Comparison of ENCODE assay signal across 21 cellular contexts in the genomic region with DNA sequence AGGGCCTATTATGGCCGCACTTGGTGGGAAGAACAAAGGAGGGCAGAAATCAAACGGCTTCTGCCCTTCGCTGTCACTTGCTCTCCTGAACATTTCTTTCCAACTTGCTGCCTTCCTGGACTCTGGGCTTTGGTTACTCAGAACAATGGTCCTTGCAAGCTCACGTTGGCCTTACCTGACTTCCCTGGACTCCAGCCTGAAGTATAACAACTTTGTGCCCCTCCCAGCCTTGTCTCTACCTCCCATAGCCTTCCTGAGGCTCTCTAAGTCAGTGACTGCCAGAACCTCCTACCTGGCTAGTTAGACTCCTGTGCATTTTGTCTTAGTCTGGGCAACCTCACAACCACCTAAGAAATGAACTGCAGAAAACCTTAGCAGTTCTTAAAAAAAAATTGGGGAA.
"Had no signal": no experiment of that assay in that cellular context is flagged by ENCODE, and none has a peak within 500 bp of the region (broad histone marks: within the 10 kb centered on the region; RNA-seq: fewer than 3 reads in every experiment).

No MANE protein-coding gene starts in this region.

- FAIRE-seq: small intestine had no signal

- H3K36me3 Mint-ChIP-seq: activated naive CD4-positive, alpha-beta T cell treated with anti-CD3 and anti-CD28 coated beads, Interleukin-2, amount 10 ng/mL, durations not matched to agents 7 days and 5 days; natural killer cell treated with Interleukin-12 subunit alpha and Interleukin-12 subunit beta and Interleukin-15 and Interleukin-18, amount 100 ng/mL, for 72 hours; stimulated activated memory B cell treated with anti-CD40 and anti-IgM and Interleukin-4, amounts not matched to agents 10 μg/mL and 1 μg/mL and 100 μg/mL, for 72 hours had no signal

- H3K27me3 ChIP-seq: breast epithelium, esophagus squamous epithelium, upper lobe of right lung had no signal

- ATAC-seq: activated CD8-positive, alpha-beta T cell treated with anti-CD3 and anti-CD28 coated beads for 36 hours; activated naive CD8-positive, alpha-beta T cell treated with anti-CD3 and anti-CD28 coated beads, Interleukin-2, amount 50 U/mL, for 24 hours; left cardiac atrium; lower lobe of right lung; natural killer cell treated with Interleukin-12 subunit alpha and Interleukin-12 subunit beta and Interleukin-15 and Interleukin-18, amount 100 ng/mL, for 72 hours; psoas muscle; right cardiac atrium; stimulated activated memory B cell treated with anti-CD40 and anti-IgM and Interleukin-4, amounts not matched to agents 10 μg/mL and 1 μg/mL and 100 μg/mL, for 72 hours; upper lobe of right lung had no signal

- H3K27me3 Mint-ChIP-seq: activated naive CD4-positive, alpha-beta T cell treated with anti-CD3 and anti-CD28 coated beads, Interleukin-2, amount 10 ng/mL, durations not matched to agents 7 days and 5 days; activated T-cell treated with anti-CD3 and anti-CD28 coated beads, Interleukin-2, amount 50 U/mL, for 24 hours had no signal

- H3K36me3 ChIP-seq: breast epithelium, esophagus squamous epithelium, lower lobe of right lung, thoracic aorta, upper lobe of right lung had no signal

- H3K4me1 Mint-ChIP-seq: activated CD4-positive, alpha-beta T cell treated with anti-CD3 and anti-CD28 coated beads, Interleukin-2, amount 10 ng/mL, durations not matched to agents 24 days and 14 days; activated naive CD4-positive, alpha-beta T cell treated with anti-CD3 and anti-CD28 coated beads, Interleukin-2, amount 10 ng/mL, durations not matched to agents 7 days and 5 days; activated naive CD8-positive, alpha-beta T cell treated with anti-CD3 and anti-CD28 coated beads, Interleukin-2, amount 50 U/mL, for 24 hours; stimulated activated memory B cell treated with anti-CD40 and anti-IgM and Interleukin-4, amounts not matched to agents 10 μg/mL and 1 μg/mL and 100 μg/mL, for 72 hours had no signal

- H3K9me3 Mint-ChIP-seq: activated CD4-positive, alpha-beta T cell treated with anti-CD3 and anti-CD28 coated beads, Interleukin-2, amount 10 ng/mL, durations not matched to agents 24 days and 14 days; activated CD8-positive, alpha-beta T cell treated with anti-CD3 and anti-CD28 coated beads for 36 hours; activated naive CD4-positive, alpha-beta T cell treated with anti-CD3 and anti-CD28 coated beads, Interleukin-2, amount 10 ng/mL, durations not matched to agents 7 days and 5 days; activated naive CD8-positive, alpha-beta T cell treated with anti-CD3 and anti-CD28 coated beads, Interleukin-2, amount 50 U/mL, for 24 hours; activated T-cell treated with anti-CD3 and anti-CD28 coated beads, Interleukin-2, amount 50 U/mL, for 24 hours; natural killer cell treated with Interleukin-12 subunit alpha and Interleukin-12 subunit beta and Interleukin-15 and Interleukin-18, amount 100 ng/mL, for 72 hours; stimulated activated memory B cell treated with anti-CD40 and anti-IgM and Interleukin-4, amounts not matched to agents 10 μg/mL and 1 μg/mL and 100 μg/mL, for 72 hours had no signal

- H3K4me3 ChIP-seq: breast epithelium, esophagus squamous epithelium, lower lobe of right lung, psoas muscle, thoracic aorta, upper lobe of right lung had no signal

- H3K9me3 ChIP-seq: breast epithelium, esophagus squamous epithelium, lower lobe of right lung, psoas muscle, thoracic aorta, upper lobe of right lung had no signal

- H3K4me3 Mint-ChIP-seq: activated CD4-positive, alpha-beta T cell treated with anti-CD3 and anti-CD28 coated beads, Interleukin-2, amount 10 ng/mL, durations not matched to agents 24 days and 14 days; activated CD8-positive, alpha-beta T cell treated with anti-CD3 and anti-CD28 coated beads for 36 hours; activated naive CD4-positive, alpha-beta T cell treated with anti-CD3 and anti-CD28 coated beads, Interleukin-2, amount 10 ng/mL, durations not matched to agents 7 days and 5 days; activated naive CD8-positive, alpha-beta T cell treated with anti-CD3 and anti-CD28 coated beads, Interleukin-2, amount 50 U/mL, for 24 hours; activated T-cell treated with anti-CD3 and anti-CD28 coated beads, Interleukin-2, amount 50 U/mL, for 24 hours; natural killer cell treated with Interleukin-12 subunit alpha and Interleukin-12 subunit beta and Interleukin-15 and Interleukin-18, amount 100 ng/mL, for 72 hours; stimulated activated memory B cell treated with anti-CD40 and anti-IgM and Interleukin-4, amounts not matched to agents 10 μg/mL and 1 μg/mL and 100 μg/mL, for 72 hours had no signal

- H3K27ac Mint-ChIP-seq: activated CD4-positive, alpha-beta T cell treated with anti-CD3 and anti-CD28 coated beads, Interleukin-2, amount 10 ng/mL, durations not matched to agents 24 days and 14 days; activated CD8-positive, alpha-beta T cell treated with anti-CD3 and anti-CD28 coated beads for 36 hours; activated naive CD4-positive, alpha-beta T cell treated with anti-CD3 and anti-CD28 coated beads, Interleukin-2, amount 10 ng/mL, durations not matched to agents 7 days and 5 days; activated naive CD8-positive, alpha-beta T cell treated with anti-CD3 and anti-CD28 coated beads, Interleukin-2, amount 50 U/mL, for 24 hours; activated T-cell treated with anti-CD3 and anti-CD28 coated beads, Interleukin-2, amount 50 U/mL, for 24 hours; natural killer cell treated with Interleukin-12 subunit alpha and Interleukin-12 subunit beta and Interleukin-15 and Interleukin-18, amount 100 ng/mL, for 72 hours; stimulated activated memory B cell treated with anti-CD40 and anti-IgM and Interleukin-4, amounts not matched to agents 10 μg/mL and 1 μg/mL and 100 μg/mL, for 72 hours had no signal

- H3K4me1 ChIP-seq: psoas muscle, upper lobe of right lung had no signal

- H3K27ac ChIP-seq: breast epithelium, esophagus squamous epithelium, lower lobe of right lung, psoas muscle, thoracic aorta, upper lobe of right lung had no signal

- DNase-seq: activated CD4-positive, alpha-beta T cell treated with anti-CD3 and anti-CD28 coated beads, Interleukin-2, amount 10 ng/mL, durations not matched to agents 24 days and 14 days; activated CD8-positive, alpha-beta T cell treated with anti-CD3 and anti-CD28 coated beads for 36 hours; activated naive CD4-positive, alpha-beta T cell treated with anti-CD3 and anti-CD28 coated beads, Interleukin-2, amount 10 ng/mL, durations not matched to agents 7 days and 5 days; activated naive CD8-positive, alpha-beta T cell treated with anti-CD3 and anti-CD28 coated beads, Interleukin-2, amount 50 U/mL, for 24 hours; activated T-cell treated with anti-CD3 and anti-CD28 coated beads, Interleukin-2, amount 50 U/mL, for 24 hours; anterior cingulate cortex; effector CD8-positive, alpha-beta T cell; esophagus squamous epithelium; left cardiac atrium; lower lobe of right lung; psoas muscle; right cardiac atrium; small intestine; stimulated activated CD4-positive, alpha-beta T cell treated with anti-CD3 and anti-CD28 coated beads, Interleukin-4, amount 100 ng/mL, for 24 hours; T-helper 1 cell; T-helper 9 cell; upper lobe of right lung had no signal
